Comparison of ENCODE assay signal across 8 cellular contexts in the genomic region with DNA sequence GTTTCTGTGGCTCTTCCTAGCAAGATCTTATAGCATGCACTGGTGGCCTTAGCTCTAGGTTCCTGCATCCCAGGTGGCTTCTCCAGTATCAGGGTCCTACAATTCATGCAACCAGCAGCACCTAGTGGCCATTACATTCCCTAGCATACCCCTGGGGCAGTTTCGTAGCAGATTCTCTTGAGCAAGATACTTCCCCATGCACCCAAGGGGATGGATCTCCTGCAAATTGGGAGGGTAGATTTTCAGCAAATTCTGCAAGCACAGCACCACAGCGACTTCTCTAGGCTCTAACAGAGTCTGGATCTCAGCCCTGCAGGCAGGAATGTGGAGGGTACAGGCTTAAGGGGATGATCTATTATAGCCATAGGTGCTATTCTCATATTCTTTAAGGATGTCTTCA. TPM values are rescaled to one million over a fixed set of nuclear protein-coding genes. Genes with fewer than 3 reads are reported as not detected.
A peak's percentile ranks its signal among the peaks of the same experiment; 100 is the strongest.
DNase-seq lines count a peak whose midpoint lies in the region; ATAC-seq lines count a peak whose summit lies in the region.

No MANE protein-coding gene starts in this region.

- H3K27me3 Mint-ChIP-seq in activated naive CD8-positive, alpha-beta T cell treated with anti-CD3 and anti-CD28 coated beads, Interleukin-2, amount 10 ng/mL, durations not matched to agents 7 days and 5 days: no peaks in the 10 kb centered on the region
- no peaks in the 10 kb centered on the region for H3K27me3 Mint-ChIP-seq in activated naive CD8-positive, alpha-beta T cell treated with anti-CD3 and anti-CD28 coated beads for 36 hours
- H3K27me3 Mint-ChIP-seq in activated T-helper 1 cell treated with anti-CD3 and anti-CD28 coated beads, Interleukin-12 subunit alpha, Interleukin-12 subunit beta, Interleukin-2, Interleukin-4 antibody, amounts not matched to agents 30 ng/mL and 10 ng/mL and 1 ng/mL, durations not matched to agents 14 hours and 24 hours and 36 hours (ENCODE audit: insufficient read depth): no peaks in the 10 kb centered on the region

- peak overlapping the region; percentile 4 for H3K4me3 Mint-ChIP-seq in activated naive CD8-positive, alpha-beta T cell treated with anti-CD3 and anti-CD28 coated beads, Interleukin-2, amount 10 ng/mL, durations not matched to agents 7 days and 5 days
- no peak overlapping the region for H3K4me3 Mint-ChIP-seq in activated naive CD8-positive, alpha-beta T cell treated with anti-CD3 and anti-CD28 coated beads for 36 hours
- H3K4me3 Mint-ChIP-seq in activated T-helper 1 cell treated with anti-CD3 and anti-CD28 coated beads, Interleukin-12 subunit alpha, Interleukin-12 subunit beta, Interleukin-2, Interleukin-4 antibody, amounts not matched to agents 30 ng/mL and 10 ng/mL and 1 ng/mL, durations not matched to agents 14 hours and 24 hours and 36 hours: no peak overlapping the region

- POLR2A ChIA-PET in activated naive CD8-positive, alpha-beta T cell treated with anti-CD3 and anti-CD28 coated beads, Interleukin-2, amount 10 ng/mL, durations not matched to agents 7 days and 5 days (lab: Charles Lee): no interaction called here

- no peaks in the 10 kb centered on the region for H3K9me3 Mint-ChIP-seq in activated naive CD8-positive, alpha-beta T cell treated with anti-CD3 and anti-CD28 coated beads, Interleukin-2, amount 10 ng/mL, durations not matched to agents 7 days and 5 days
- H3K9me3 Mint-ChIP-seq in activated naive CD8-positive, alpha-beta T cell treated with anti-CD3 and anti-CD28 coated beads for 36 hours: no peaks in the 10 kb centered on the region
- H3K9me3 Mint-ChIP-seq in activated T-helper 1 cell treated with anti-CD3 and anti-CD28 coated beads, Interleukin-12 subunit alpha, Interleukin-12 subunit beta, Interleukin-2, Interleukin-4 antibody, amounts not matched to agents 30 ng/mL and 10 ng/mL and 1 ng/mL, durations not matched to agents 14 hours and 24 hours and 36 hours: no peaks in the 10 kb centered on the region

- intact Hi-C loops in activated T-helper 1 cell treated with anti-CD3 and anti-CD28 coated beads, Interleukin-12 subunit alpha, Interleukin-12 subunit beta, Interleukin-2, Interleukin-4 antibody, amounts not matched to agents 30 ng/mL and 10 ng/mL and 1 ng/mL, durations not matched to agents 14 hours and 24 hours and 36 hours (cut with micrococcal nuclease): no loop called here

- peaks cover 15% of the 10 kb centered on the region for H3K4me1 Mint-ChIP-seq in activated naive CD8-positive, alpha-beta T cell treated with anti-CD3 and anti-CD28 coated beads, Interleukin-2, amount 10 ng/mL, durations not matched to agents 7 days and 5 days
- H3K4me1 Mint-ChIP-seq in activated naive CD8-positive, alpha-beta T cell treated with anti-CD3 and anti-CD28 coated beads for 36 hours: peaks cover 2% of the 10 kb centered on the region
- H3K4me1 Mint-ChIP-seq in activated T-helper 1 cell treated with anti-CD3 and anti-CD28 coated beads, Interleukin-12 subunit alpha, Interleukin-12 subunit beta, Interleukin-2, Interleukin-4 antibody, amounts not matched to agents 30 ng/mL and 10 ng/mL and 1 ng/mL, durations not matched to agents 14 hours and 24 hours and 36 hours (ENCODE audit: low read depth): peaks cover 19% of the 10 kb centered on the region

- peaks cover 21% of the 10 kb centered on the region for H3K36me3 Mint-ChIP-seq in activated naive CD8-positive, alpha-beta T cell treated with anti-CD3 and anti-CD28 coated beads, Interleukin-2, amount 10 ng/mL, durations not matched to agents 7 days and 5 days
- peaks cover 30% of the 10 kb centered on the region for H3K36me3 Mint-ChIP-seq in activated naive CD8-positive, alpha-beta T cell treated with anti-CD3 and anti-CD28 coated beads for 36 hours
- peaks cover 35% of the 10 kb centered on the region for H3K36me3 Mint-ChIP-seq in activated T-helper 1 cell treated with anti-CD3 and anti-CD28 coated beads, Interleukin-12 subunit alpha, Interleukin-12 subunit beta, Interleukin-2, Interleukin-4 antibody, amounts not matched to agents 30 ng/mL and 10 ng/mL and 1 ng/mL, durations not matched to agents 14 hours and 24 hours and 36 hours (ENCODE audit: low read depth)

- DNase-seq in activated naive CD8-positive, alpha-beta T cell treated with anti-CD3 and anti-CD28 coated beads, Interleukin-2, amount 10 ng/mL, durations not matched to agents 7 days and 5 days: no peak
- no peak for DNase-seq in activated naive CD8-positive, alpha-beta T cell treated with anti-CD3 and anti-CD28 coated beads for 36 hours
- peak; percentile 42 for DNase-seq in RPMI7951 (ENCODE audit: low read depth)
- DNase-seq in iPS DF 4.7 (ENCODE audit: extremely low read depth, low spot score): peak; percentile 68
- DNase-seq in activated T-helper 1 cell treated with anti-CD3 and anti-CD28 coated beads, Interleukin-12 subunit alpha, Interleukin-12 subunit beta, Interleukin-2, Interleukin-4 antibody, amounts not matched to agents 30 ng/mL and 10 ng/mL and 1 ng/mL, durations not matched to agents 14 hours and 24 hours and 36 hours (ENCODE audit: low spot score): no peak
- DNase-seq in activated CD4-positive, CD25-positive, alpha-beta regulatory T cell treated with anti-CD3 and anti-CD28 coated beads, Interleukin-2, amount 50 U/mL, for 72 hours: no peak
- no peak for DNase-seq in activated CD4-positive, alpha-beta T cell treated with anti-CD3 and anti-CD28 coated beads for 48 hours

- H3K27ac Mint-ChIP-seq in activated naive CD8-positive, alpha-beta T cell treated with anti-CD3 and anti-CD28 coated beads, Interleukin-2, amount 10 ng/mL, durations not matched to agents 7 days and 5 days: peak overlapping the region; percentile 47
- H3K27ac Mint-ChIP-seq in activated naive CD8-positive, alpha-beta T cell treated with anti-CD3 and anti-CD28 coated beads for 36 hours: no peak overlapping the region
- no peak overlapping the region for H3K27ac Mint-ChIP-seq in activated T-helper 1 cell treated with anti-CD3 and anti-CD28 coated beads, Interleukin-12 subunit alpha, Interleukin-12 subunit beta, Interleukin-2, Interleukin-4 antibody, amounts not matched to agents 30 ng/mL and 10 ng/mL and 1 ng/mL, durations not matched to agents 14 hours and 24 hours and 36 hours

- ATAC-seq in activated naive CD8-positive, alpha-beta T cell treated with anti-CD3 and anti-CD28 coated beads, Interleukin-2, amount 10 ng/mL, durations not matched to agents 7 days and 5 days (ENCODE audit: low read depth): peak; percentile 93
- peak; percentile 75 for ATAC-seq in HG02885 (IDR thresholded peaks at IDR 0.05; ENCODE audit: poor library complexity, unreplicated experiment)

RNA-seq across cellular contexts. Expression of a gene that starts 13.1 kb away (rescaled TPM):
- 1 to 10 TPM; 2.2 to 2.5 TPM for total RNA-seq in activated naive CD8-positive, alpha-beta T cell treated with anti-CD3 and anti-CD28 coated beads, Interleukin-2, amount 10 ng/mL, durations not matched to agents 7 days and 5 days
- 1 to 10 TPM; 1.0 to 1.2 TPM for total RNA-seq in activated naive CD8-positive, alpha-beta T cell treated with anti-CD3 and anti-CD28 coated beads for 36 hours
- 0.24 and 0.49 TPM in 2 replicates for total RNA-seq in RPMI7951 (2014; rRNA removed; shearing (Covaris generic))
- 0.51 and 0.52 TPM in 2 replicates for total RNA-seq in activated T-helper 1 cell treated with anti-CD3 and anti-CD28 coated beads, Interleukin-12 subunit alpha, Interleukin-12 subunit beta, Interleukin-2, Interleukin-4 antibody, amounts not matched to agents 30 ng/mL and 10 ng/mL and 1 ng/mL, durations not matched to agents 14 hours and 24 hours and 36 hours

RNA-seq across cellular contexts. Expression of a gene that starts 44.0 kb away (rescaled TPM):
- 10 to 100 TPM; 18.2 to 19.7 TPM for total RNA-seq in activated naive CD8-positive, alpha-beta T cell treated with anti-CD3 and anti-CD28 coated beads, Interleukin-2, amount 10 ng/mL, durations not matched to agents 7 days and 5 days
- total RNA-seq in activated naive CD8-positive, alpha-beta T cell treated with anti-CD3 and anti-CD28 coated beads for 36 hours: 10 to 100 TPM; 42.3 to 44.2 TPM
- 8.9 and 9.9 TPM in 2 replicates for total RNA-seq in RPMI7951 (2014; rRNA removed; shearing (Covaris generic))
- total RNA-seq in activated T-helper 1 cell treated with anti-CD3 and anti-CD28 coated beads, Interleukin-12 subunit alpha, Interleukin-12 subunit beta, Interleukin-2, Interleukin-4 antibody, amounts not matched to agents 30 ng/mL and 10 ng/mL and 1 ng/mL, durations not matched to agents 14 hours and 24 hours and 36 hours: 34.7 and 36.9 TPM in 2 replicates

Comparison
In these comparisons a context has a peak if more than half of its experiments do, and no peak if none do; other contexts are left out.
1. DNase-seq: peak in RPMI7951 (single experiment) and iPS DF 4.7 (single experiment); none in activated naive CD8-positive, alpha-beta T cell treated with anti-CD3 and anti-CD28 coated beads, Interleukin-2, amount 10 ng/mL, durations not matched to agents 7 days and 5 days (single experiment), activated naive CD8-positive, alpha-beta T cell treated with anti-CD3 and anti-CD28 coated beads for 36 hours (single experiment), activated T-helper 1 cell treated with anti-CD3 and anti-CD28 coated beads, Interleukin-12 subunit alpha, Interleukin-12 subunit beta, Interleukin-2, Interleukin-4 antibody, amounts not matched to agents 30 ng/mL and 10 ng/mL and 1 ng/mL, durations not matched to agents 14 hours and 24 hours and 36 hours (single experiment), activated CD4-positive, CD25-positive, alpha-beta regulatory T cell treated with anti-CD3 and anti-CD28 coated beads, Interleukin-2, amount 50 U/mL, for 72 hours (single experiment) and activated CD4-positive, alpha-beta T cell treated with anti-CD3 and anti-CD28 coated beads for 48 hours (single experiment).